Comparison of ENCODE assay signal across 9 cellular contexts in genomic region chr2:29014811-29015414, GRCh38. TPM values are rescaled to one million over a fixed set of nuclear protein-coding genes. Genes with fewer than 3 reads are reported as not detected.
DNase-seq lines count a peak whose midpoint lies in the region; ATAC-seq and TF ChIP-seq lines count a peak whose summit lies in the region.
"Had no signal": no experiment of that assay in that cellular context is flagged by ENCODE, and none has a peak within 500 bp of the region (broad histone marks: within the 10 kb centered on the region; RNA-seq: fewer than 3 reads in every experiment).

No MANE protein-coding gene starts in this region.

- TF ChIP-seq POLR2A in testis (IDR thresholded peaks at IDR 0.05) (no peak), prostate gland (IDR thresholded peaks at IDR 0.05) (no peak)

- H3K9me3 ChIP-seq in testis (no peaks in the 10 kb centered on the region), prostate gland (no peaks in the 10 kb centered on the region)

- peak; percentile 60 for DNase-seq in T follicular helper cell (ENCODE audit: low read depth)
- peak; percentile 21 for DNase-seq in activated naive CD8-positive, alpha-beta T cell treated with anti-CD3 and anti-CD28 coated beads, Interleukin-2, amount 50 U/mL, for 16 hours (ENCODE audit: low read depth, low spot score)
- peak; percentile 78 for DNase-seq in myocyte (ENCODE audit: low read depth)
- peak; percentile 37 for DNase-seq in testis
- no peak for DNase-seq in HUDEP-2 (lab: John Stamatoyannopoulos, UW; ENCODE audit: unreplicated experiment in 76 of 76)
- DNase-seq in NCI-H1930 (lab: John Stamatoyannopoulos, UW), result no peak
- DNase-seq in prostate gland (ENCODE audit: low spot score), result no peak

- TF ChIP-seq CTCF in testis (IDR thresholded peaks at IDR 0.05) (no peak), prostate gland (IDR thresholded peaks at IDR 0.05) (no peak)

- H3K4me3 ChIP-seq in testis, result no peak overlapping the region
- no peak overlapping the region for H3K4me3 ChIP-seq in prostate gland
- H3K4me3 ChIP-seq: PC-9 had no signal

- peak overlapping the region; percentile 14 to 57 for H3K27ac ChIP-seq in testis
- H3K27ac ChIP-seq in prostate gland, result peak overlapping the region in 1 of 2 donors; percentile 15
- H3K27ac ChIP-seq: PC-9 had no signal

- H3K36me3 ChIP-seq in testis (ENCODE audit: low read depth, missing control alignments), result no peaks in the 10 kb centered on the region
- H3K36me3 ChIP-seq in prostate gland, result no peaks in the 10 kb centered on the region

- intact Hi-C loops in testis (cut with DNase I; ENCODE audit: low total_unique reads), result no loop called here
- intact Hi-C loops in prostate gland (cut with DNase I), result loop anchor here (5.0 to 10.0 kb wide), 3 partner anchors 47 to 100 kb away; partner anchors contain the start of gene CLIP4

- H3K4me1 ChIP-seq in testis, result peaks cover 44% of the 10 kb centered on the region
- no peaks in the 10 kb centered on the region for H3K4me1 ChIP-seq in prostate gland (replicated peaks)

- peak; percentile 48 for ATAC-seq in GM21367 (IDR thresholded peaks at IDR 0.05; ENCODE audit: unreplicated experiment)

- no peaks in the 10 kb centered on the region for H3K27me3 ChIP-seq in testis
- no peaks in the 10 kb centered on the region for H3K27me3 ChIP-seq in prostate gland (replicated peaks; ENCODE audit: insufficient read depth)

- 50 to 52% methylated on average over 13 of the region's 13 CpGs for WGBS in testis, 2 donors
- 72% methylated on average over 13 of the region's 13 CpGs for WGBS in prostate gland

RNA-seq across cellular contexts. Expression of gene TOGARAM2, which starts 33.8 kb away (rescaled TPM):
- total RNA-seq in myocyte (1.0 and 1.7 TPM in 2 replicates), testis (1 to 10 TPM; 2.1 to 3.5 TPM), prostate gland (under 1 TPM; 0.36 to 0.62 TPM)
- 1.1 TPM for polyA plus RNA-seq in myocyte (2012)
- 5.2 TPM for polyA plus RNA-seq in testis (ENCODE audit: insufficient read depth, low read depth, low replicate concordance)

RNA-seq across cellular contexts. Expression of gene PCARE, which starts 59.4 kb away (rescaled TPM):
- 0.31 and 0.32 TPM in 2 replicates for total RNA-seq in myocyte
- 0.06 TPM for polyA plus RNA-seq in myocyte (2012)
- total RNA-seq in testis, result 1 to 10 TPM in 1 of 2 donors, under 1 TPM in 1; 0.06 to 1.0 TPM
- polyA plus RNA-seq in testis (ENCODE audit: insufficient read depth, low read depth, low replicate concordance), result 0.76 TPM
- not detected for total RNA-seq in prostate gland
- total RNA-seq: PC-9 had no signal

Comparison
In these comparisons a context has a peak if more than half of its experiments do, and no peak if none do; other contexts are left out.
1. DNase-seq: peak in T follicular helper cell (single experiment), activated naive CD8-positive, alpha-beta T cell treated with anti-CD3 and anti-CD28 coated beads, Interleukin-2, amount 50 U/mL, for 16 hours (single experiment), myocyte (single experiment) and testis (single experiment); none in HUDEP-2 (0 of 76), NCI-H1930 (0 of 2) and prostate gland (single experiment).